Comparison of ENCODE assay signal across 16 cellular contexts in genomic region chr20:4926531-4927156, GRCh38.
DNase-seq lines count a peak whose midpoint lies in the region; ATAC-seq and TF ChIP-seq lines count a peak whose summit lies in the region.
"Had no signal": no experiment of that assay in that cellular context is flagged by ENCODE, and none has a peak within 500 bp of the region (broad histone marks: within the 10 kb centered on the region; RNA-seq: fewer than 3 reads in every experiment).

No MANE protein-coding gene starts in this region.

- intact Hi-C loops in left colon (cut with DNase I, micrococcal nuclease), result no loop called here
- intact Hi-C loops in CD4-positive, alpha-beta T cell (cut with DNase I, micrococcal nuclease), result no loop called here

- peak overlapping the region; percentile 92 for H3K27ac Mint-ChIP-seq in chondrocyte (ENCODE audit: unreplicated experiment)
- H3K27ac Mint-ChIP-seq in CD4-positive, alpha-beta T cell, result no peak overlapping the region
- H3K27ac Mint-ChIP-seq in stimulated activated naive B cell treated with anti-CD40 and anti-IgM and Interleukin-4, amounts not matched to agents 10 μg/mL and 1 μg/mL and 100 μg/mL, for 72 hours, result no peak overlapping the region

- TF ChIP-seq CTCF in C4-2B (conservative IDR thresholded peaks at IDR 0.05) (no peak), chondrocyte (IDR thresholded peaks at IDR 0.05) (no peak)
- no peak for TF ChIP-seq CTCF in CD4-positive, alpha-beta T cell (IDR thresholded peaks at IDR 0.05)

- DNase-seq in chondrocyte (ENCODE audit: low spot score) (no peak), left colon (no peak), GOT3 (lab: John Stamatoyannopoulos, UW) (no peak), GM19238 (ENCODE audit: insufficient read length, low spot score) (no peak)
- no peak for DNase-seq in CD4-positive, alpha-beta T cell
- DNase-seq in stimulated activated naive B cell treated with anti-CD40 and anti-IgM and Interleukin-4, amounts not matched to agents 10 μg/mL and 1 μg/mL and 100 μg/mL, for 72 hours, result no peak
- DNase-seq: activated CD4-positive, alpha-beta T cell treated with anti-CD3 and anti-CD28 coated beads for 48 hours; H9; islet precursor cell; naive thymus-derived CD8-positive, alpha-beta T cell; NCI-H2081 treated with DMSO at 0.1 percent for 48 hours; stimulated activated naive CD8-positive, alpha-beta T cell treated with anti-CD3 and anti-CD28 coated beads, Interleukin-15, amount 100 ng/mL, for 72 hours had no signal

- POLR2A ChIA-PET in CD4-positive, alpha-beta T cell (lab: Charles Lee), result no interaction called here

- H3K9ac ChIP-seq in skeletal muscle satellite cell (ENCODE audit: low read depth, low read length), result no peak overlapping the region

- no peak overlapping the region for H3K4me3 ChIP-seq in skeletal muscle satellite cell (ENCODE audit: low read length)
- H3K4me3 ChIP-seq: skin epidermis had no signal

- H3K27ac ChIP-seq in C4-2B, result peak overlapping the region; percentile 61
- H3K27ac ChIP-seq in CD4-positive, alpha-beta T cell (ENCODE audit: low read depth, low read length), result no peak overlapping the region
- H3K27ac ChIP-seq: HL-60 had no signal

- H3K4me1 ChIP-seq in skeletal muscle satellite cell (ENCODE audit: control insufficient read depth, insufficient read depth, low read length), result peaks cover 18% of the 10 kb centered on the region

- no peaks in the 10 kb centered on the region for H3K9me3 ChIP-seq in skeletal muscle satellite cell (replicated peaks; ENCODE audit: low read length)
- H3K9me3 ChIP-seq in CD4-positive, alpha-beta T cell (ENCODE audit: control insufficient read depth, low read length), result no peaks in the 10 kb centered on the region

- peak; percentile 24 for ATAC-seq in left colon
- no peak for ATAC-seq in CD4-positive, alpha-beta T cell (ENCODE audit: poor library complexity)
- ATAC-seq in stimulated activated naive B cell treated with anti-CD40 and anti-IgM and Interleukin-4, amounts not matched to agents 10 μg/mL and 1 μg/mL and 100 μg/mL, for 72 hours (replicated peaks), result no peak
- ATAC-seq: naive thymus-derived CD8-positive, alpha-beta T cell; stimulated activated naive CD8-positive, alpha-beta T cell treated with anti-CD3 and anti-CD28 coated beads, Interleukin-15, amount 100 ng/mL, for 72 hours had no signal

- no peaks in the 10 kb centered on the region for H3K27me3 ChIP-seq in skeletal muscle satellite cell (ENCODE audit: control insufficient read depth, insufficient read depth, low read length)
- H3K27me3 ChIP-seq in CD4-positive, alpha-beta T cell (ENCODE audit: control insufficient read depth, insufficient read depth, low read length), result no peaks in the 10 kb centered on the region

- peaks cover 3% of the 10 kb centered on the region for H3K36me3 ChIP-seq in skeletal muscle satellite cell (ENCODE audit: insufficient read depth, low read length)

- peaks cover 23% of the 10 kb centered on the region for H3K4me1 Mint-ChIP-seq in chondrocyte (ENCODE audit: low read depth)
- H3K4me1 Mint-ChIP-seq in CD4-positive, alpha-beta T cell (ENCODE audit: low read depth), result peaks cover 19% of the 10 kb centered on the region
- H3K4me1 Mint-ChIP-seq in stimulated activated naive B cell treated with anti-CD40 and anti-IgM and Interleukin-4, amounts not matched to agents 10 μg/mL and 1 μg/mL and 100 μg/mL, for 72 hours, result peaks cover 17 to 30% of the 10 kb centered on the region in 2 donors

- H3K4me3 Mint-ChIP-seq in chondrocyte (ENCODE audit: unreplicated experiment), result no peak overlapping the region
- H3K4me3 Mint-ChIP-seq in CD4-positive, alpha-beta T cell, result no peak overlapping the region
- H3K4me3 Mint-ChIP-seq in stimulated activated naive B cell treated with anti-CD40 and anti-IgM and Interleukin-4, amounts not matched to agents 10 μg/mL and 1 μg/mL and 100 μg/mL, for 72 hours, result no peak overlapping the region
- H3K4me3 Mint-ChIP-seq: H9; naive thymus-derived CD8-positive, alpha-beta T cell; stimulated activated naive CD8-positive, alpha-beta T cell treated with anti-CD3 and anti-CD28 coated beads, Interleukin-15, amount 100 ng/mL, for 72 hours had no signal

- H3K27me3 Mint-ChIP-seq in chondrocyte (ENCODE audit: low read depth), result no peaks in the 10 kb centered on the region
- H3K27me3 Mint-ChIP-seq in CD4-positive, alpha-beta T cell, result no peaks in the 10 kb centered on the region
- H3K27me3 Mint-ChIP-seq in stimulated activated naive B cell treated with anti-CD40 and anti-IgM and Interleukin-4, amounts not matched to agents 10 μg/mL and 1 μg/mL and 100 μg/mL, for 72 hours, result no peaks in the 10 kb centered on the region
- H3K27me3 Mint-ChIP-seq: naive thymus-derived CD8-positive, alpha-beta T cell; stimulated activated naive CD8-positive, alpha-beta T cell treated with anti-CD3 and anti-CD28 coated beads, Interleukin-15, amount 100 ng/mL, for 72 hours had no signal

- peaks cover 2% of the 10 kb centered on the region for H3K36me3 Mint-ChIP-seq in chondrocyte (ENCODE audit: low read depth)
- peaks cover 51% of the 10 kb centered on the region for H3K36me3 Mint-ChIP-seq in CD4-positive, alpha-beta T cell (ENCODE audit: low read depth)
- H3K36me3 Mint-ChIP-seq in stimulated activated naive B cell treated with anti-CD40 and anti-IgM and Interleukin-4, amounts not matched to agents 10 μg/mL and 1 μg/mL and 100 μg/mL, for 72 hours, result peaks cover 39 to 46% of the 10 kb centered on the region in 2 donors

- H3K4me2 ChIP-seq in skeletal muscle satellite cell (ENCODE audit: low read length), result peak overlapping the region; percentile 72

- CTCF ChIA-PET in CD4-positive, alpha-beta T cell (lab: Charles Lee), result interaction anchor here (0.5 kb wide), 1 partner anchor 51 kb away, joined by 3 read pairs; no protein-coding TSS in a partner anchor

- H3K9me3 Mint-ChIP-seq in chondrocyte (ENCODE audit: low read depth), result no peaks in the 10 kb centered on the region
- H3K9me3 Mint-ChIP-seq in CD4-positive, alpha-beta T cell, result no peaks in the 10 kb centered on the region
- no peaks in the 10 kb centered on the region for H3K9me3 Mint-ChIP-seq in stimulated activated naive B cell treated with anti-CD40 and anti-IgM and Interleukin-4, amounts not matched to agents 10 μg/mL and 1 μg/mL and 100 μg/mL, for 72 hours
- H3K9me3 Mint-ChIP-seq: H9; naive thymus-derived CD8-positive, alpha-beta T cell; stimulated activated naive CD8-positive, alpha-beta T cell treated with anti-CD3 and anti-CD28 coated beads, Interleukin-15, amount 100 ng/mL, for 72 hours had no signal
